23 cellular contexts compared by ENCODE assay signal in the genomic region with DNA sequence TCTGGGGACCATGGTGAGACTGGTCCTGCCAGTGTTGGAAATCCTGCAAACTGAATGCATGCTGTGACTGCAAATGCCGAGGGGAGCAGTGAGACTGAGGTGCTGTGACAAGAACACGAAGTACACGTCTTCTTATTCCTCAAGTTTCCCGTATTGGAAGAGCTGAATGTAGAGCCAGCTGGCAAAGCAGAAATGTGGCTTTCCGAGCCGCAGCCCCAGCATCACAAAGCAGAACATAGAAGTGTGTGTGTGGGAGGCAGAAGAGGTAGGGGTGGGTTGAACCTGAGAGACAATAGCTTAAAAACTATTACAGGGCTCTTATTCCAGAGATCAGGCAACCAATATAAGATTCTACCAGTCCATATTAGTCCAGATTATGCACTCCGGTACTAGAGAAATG.
"Had no signal": no experiment of that assay in that cellular context is flagged by ENCODE, and none has a peak within 500 bp of the region (broad histone marks: within the 10 kb centered on the region; RNA-seq: fewer than 3 reads in every experiment).

No MANE protein-coding gene starts in this region.

- H3K9me3 ChIP-seq: colonic mucosa, gastrocnemius medialis had no signal

- H3K4me1 ChIP-seq: colonic mucosa, esophagus muscularis mucosa, gastrocnemius medialis, gastroesophageal sphincter, heart left ventricle, heart right ventricle had no signal

- H3K27me3 ChIP-seq: colonic mucosa, dorsolateral prefrontal cortex, esophagus muscularis mucosa, esophagus squamous epithelium, foreskin keratinocyte, gastrocnemius medialis, gastroesophageal sphincter, heart left ventricle, heart right ventricle had no signal

- H3K27ac ChIP-seq: colonic mucosa, coronary artery, epithelial cell of prostate, esophagus muscularis mucosa, esophagus squamous epithelium, foreskin keratinocyte, gastrocnemius medialis, gastroesophageal sphincter, heart left ventricle, heart right ventricle had no signal

- ATAC-seq: effector memory CD8-positive, alpha-beta T cell; esophagus mucosa; foreskin keratinocyte; gastrocnemius medialis; gastroesophageal sphincter; heart left ventricle; heart right ventricle had no signal

- H3K4me3 ChIP-seq: colonic mucosa, coronary artery, dorsolateral prefrontal cortex, esophagus muscularis mucosa, esophagus squamous epithelium, gastrocnemius medialis, gastroesophageal sphincter, heart left ventricle, heart right ventricle had no signal

- H3K36me3 ChIP-seq: colonic mucosa, esophagus muscularis mucosa, esophagus squamous epithelium, gastrocnemius medialis, gastroesophageal sphincter, heart left ventricle, heart right ventricle had no signal

- DNase-seq: colonic mucosa; cortex of kidney; dermis blood vessel endothelial cell; effector CD4-positive, alpha-beta T cell; effector CD8-positive, alpha-beta T cell; effector memory CD4-positive, alpha-beta T cell; effector memory CD8-positive, alpha-beta T cell; endodermal cell; erythroblast; esophagus squamous epithelium; foreskin fibroblast; foreskin keratinocyte; foreskin melanocyte; gastrocnemius medialis; glutamatergic neuron; heart left ventricle; heart right ventricle had no signal
